In genomic region chrX:19964017-19964710, GRCh38 we compare ENCODE assay signal across 12 cellular contexts. TPM values are rescaled to one million over a fixed set of nuclear protein-coding genes. Genes with fewer than 3 reads are reported as not detected.
DNase-seq lines count a peak whose midpoint lies in the region; ATAC-seq, FAIRE-seq and TF ChIP-seq lines count a peak whose summit lies in the region.
"Had no signal": no experiment of that assay in that cellular context is flagged by ENCODE, and none has a peak within 500 bp of the region (broad histone marks: within the 10 kb centered on the region; RNA-seq: fewer than 3 reads in every experiment).

No MANE protein-coding gene starts in this region.

- no peak overlapping the region for H2AFZ ChIP-seq in astrocyte (ENCODE audit: low read depth, low read length)

- intact Hi-C loops in transverse colon (cut with DNase I; ENCODE audit: low total_unique reads), result no loop called here

- TF ChIP-seq CTCF in astrocyte (IDR thresholded peaks at IDR 0.05; ENCODE audit: insufficient read depth, low read depth, low read length) (no peak), transverse colon (IDR thresholded peaks at IDR 0.05) (no peak)

- in situ Hi-C loops in transverse colon (cut with MboI; ENCODE audit: low pct_ligation_motif_present in 1 of 4, low pct_unique_long_range_greater_than_20kb in 1 of 4, low sequenced_read_pairs in 3 of 4), result no loop called here

- H4K20me1 ChIP-seq in astrocyte (ENCODE audit: insufficient read depth, low read length), result no peaks in the 10 kb centered on the region

- H3K27ac Mint-ChIP-seq in CD4-positive, CD25-positive, alpha-beta regulatory T cell, result no peak overlapping the region
- H3K27ac Mint-ChIP-seq in astrocyte (ENCODE audit: unreplicated experiment), result no peak overlapping the region
- peak overlapping the region in 1 of 8 donors; percentile 8 for H3K27ac Mint-ChIP-seq in CD8-positive, alpha-beta memory T cell

- TF ChIP-seq EP300 in transverse colon (IDR thresholded peaks at IDR 0.05; ENCODE audit: low read depth), result no peak

- H3K4me2 ChIP-seq in astrocyte (ENCODE audit: low read length), result no peak overlapping the region

- ATAC-seq in CD4-positive, CD25-positive, alpha-beta regulatory T cell (ENCODE audit: low read depth in 2 of 2), result peak; percentile 74 to 75
- peak; percentile 74 for ATAC-seq in HG03432 (IDR thresholded peaks at IDR 0.05; ENCODE audit: unreplicated experiment)
- ATAC-seq in HG03175 (IDR thresholded peaks at IDR 0.05; ENCODE audit: unreplicated experiment), result no peak
- ATAC-seq: naive thymus-derived CD8-positive, alpha-beta T cell had no signal

- H3K4me3 Mint-ChIP-seq in CD4-positive, CD25-positive, alpha-beta regulatory T cell, result no peak overlapping the region
- H3K4me3 Mint-ChIP-seq in astrocyte (ENCODE audit: unreplicated experiment), result no peak overlapping the region
- no peak overlapping the region for H3K4me3 Mint-ChIP-seq in CD8-positive, alpha-beta memory T cell
- H3K4me3 Mint-ChIP-seq: naive thymus-derived CD8-positive, alpha-beta T cell had no signal

- POLR2A ChIA-PET in CD8-positive, alpha-beta memory T cell (lab: Charles Lee), result no interaction called here

- peak in 2 of 3 donors; percentile 3 to 59 for DNase-seq in CD4-positive, CD25-positive, alpha-beta regulatory T cell
- DNase-seq in GM19239 (ENCODE audit: insufficient read length, low spot score), result no peak
- no peak for DNase-seq in astrocyte (ENCODE audit: low read depth)
- DNase-seq in CD8-positive, alpha-beta memory T cell, result no peak
- no peak for DNase-seq in retina
- DNase-seq in transverse colon, result no peak
- DNase-seq: head of caudate nucleus; naive thymus-derived CD8-positive, alpha-beta T cell; NCI-H526 treated with DMSO at 0.1 percent for 48 hours had no signal

- no peaks in the 10 kb centered on the region for H3K9me3 Mint-ChIP-seq in CD4-positive, CD25-positive, alpha-beta regulatory T cell
- H3K9me3 Mint-ChIP-seq in astrocyte (ENCODE audit: unreplicated experiment), result no peaks in the 10 kb centered on the region
- H3K9me3 Mint-ChIP-seq in CD8-positive, alpha-beta memory T cell, result no peaks in the 10 kb centered on the region
- H3K9me3 Mint-ChIP-seq: naive thymus-derived CD8-positive, alpha-beta T cell had no signal

- H3K9ac ChIP-seq in astrocyte (ENCODE audit: low read length), result no peak overlapping the region

- H3K4me1 Mint-ChIP-seq in CD4-positive, CD25-positive, alpha-beta regulatory T cell, result peaks cover 0 to 5% (median 2%) of the 10 kb centered on the region in 4 donors
- no peaks in the 10 kb centered on the region for H3K4me1 Mint-ChIP-seq in astrocyte (ENCODE audit: low read depth, unreplicated experiment)
- H3K4me1 Mint-ChIP-seq in CD8-positive, alpha-beta memory T cell, result peaks cover 0 to 16% (median 0%) of the 10 kb centered on the region in 3 donors

- H3K79me2 ChIP-seq in astrocyte (ENCODE audit: insufficient read depth, low read length), result no peaks in the 10 kb centered on the region

- H3K27ac ChIP-seq in CD4-positive, CD25-positive, alpha-beta regulatory T cell (ENCODE audit: insufficient read depth, low read length, poor library complexity, severe bottlenecking), result no peak overlapping the region
- no peak overlapping the region for H3K27ac ChIP-seq in astrocyte (ENCODE audit: low read depth, low read length)
- no peak overlapping the region for H3K27ac ChIP-seq in CD8-positive, alpha-beta memory T cell (ENCODE audit: low read depth, low read length)
- H3K27ac ChIP-seq in transverse colon, result no peak overlapping the region

- FAIRE-seq in GM19239 (lab: Jason Lieb, UNC), result peak; percentile 86
- peak; percentile 87 for FAIRE-seq in astrocyte (lab: Jason Lieb, UNC)
- FAIRE-seq: TTC549 had no signal

- no peaks in the 10 kb centered on the region for H3K27me3 ChIP-seq in CD4-positive, CD25-positive, alpha-beta regulatory T cell (ENCODE audit: control insufficient read depth, insufficient read depth, low read length)
- no peaks in the 10 kb centered on the region for H3K27me3 ChIP-seq in astrocyte (ENCODE audit: insufficient read depth, low read length)
- no peaks in the 10 kb centered on the region for H3K27me3 ChIP-seq in CD8-positive, alpha-beta memory T cell (ENCODE audit: insufficient read depth, low read length, poor library complexity, severe bottlenecking)
- no peaks in the 10 kb centered on the region for H3K27me3 ChIP-seq in transverse colon

- H3K4me3 ChIP-seq in CD4-positive, CD25-positive, alpha-beta regulatory T cell (ENCODE audit: low read depth, low read length), result no peak overlapping the region
- no peak overlapping the region for H3K4me3 ChIP-seq in astrocyte (ENCODE audit: insufficient read depth, low read depth, low read length)
- H3K4me3 ChIP-seq in CD8-positive, alpha-beta memory T cell (ENCODE audit: low read length), result no peak overlapping the region
- H3K4me3 ChIP-seq in transverse colon, result no peak overlapping the region

- CTCF ChIA-PET in CD8-positive, alpha-beta memory T cell (lab: Charles Lee), result no interaction called here

- no peaks in the 10 kb centered on the region for H3K9me3 ChIP-seq in CD4-positive, CD25-positive, alpha-beta regulatory T cell (ENCODE audit: control insufficient read depth in 2 of 2, low read length in 2 of 2)
- no peaks in the 10 kb centered on the region for H3K9me3 ChIP-seq in astrocyte (ENCODE audit: insufficient read depth, low read depth, low read length)
- no peaks in the 10 kb centered on the region for H3K9me3 ChIP-seq in CD8-positive, alpha-beta memory T cell (ENCODE audit: low read length)
- no peaks in the 10 kb centered on the region for H3K9me3 ChIP-seq in transverse colon

- TF ChIP-seq POLR2A in transverse colon (IDR thresholded peaks at IDR 0.05), result no peak

- peaks cover 19% of the 10 kb centered on the region for H3K36me3 ChIP-seq in CD4-positive, CD25-positive, alpha-beta regulatory T cell (ENCODE audit: control insufficient read depth, insufficient read depth, low read length)
- H3K36me3 ChIP-seq in astrocyte (ENCODE audit: insufficient read depth, low read length), result no peaks in the 10 kb centered on the region
- H3K36me3 ChIP-seq in CD8-positive, alpha-beta memory T cell (ENCODE audit: insufficient read depth, low read length), result peaks cover 5% of the 10 kb centered on the region
- H3K36me3 ChIP-seq in transverse colon, result no peaks in the 10 kb centered on the region

- H3K36me3 Mint-ChIP-seq in CD4-positive, CD25-positive, alpha-beta regulatory T cell, result peaks cover 13% of the 10 kb centered on the region
- H3K36me3 Mint-ChIP-seq in astrocyte (ENCODE audit: low read depth, unreplicated experiment), result peaks cover 2% of the 10 kb centered on the region
- peaks cover 12 to 43% (median 14%) of the 10 kb centered on the region in 3 donors for H3K36me3 Mint-ChIP-seq in CD8-positive, alpha-beta memory T cell

- no peaks in the 10 kb centered on the region for H3K27me3 Mint-ChIP-seq in CD4-positive, CD25-positive, alpha-beta regulatory T cell
- H3K27me3 Mint-ChIP-seq in astrocyte (ENCODE audit: low read depth, unreplicated experiment), result no peaks in the 10 kb centered on the region
- H3K27me3 Mint-ChIP-seq in CD8-positive, alpha-beta memory T cell, result peaks cover 0 to 3% of the 10 kb centered on the region in 2 donors
- H3K27me3 Mint-ChIP-seq: naive thymus-derived CD8-positive, alpha-beta T cell had no signal

- WGBS in transverse colon (ENCODE audit: low coverage in 1 of 2), 2 donors, result 62 to 65% methylated on average over 3 to 9 of the region's 9 CpGs

- H3K4me1 ChIP-seq in CD4-positive, CD25-positive, alpha-beta regulatory T cell (ENCODE audit: control insufficient read depth, insufficient read depth, low read length, poor library complexity, severe bottlenecking), result peaks cover 4% of the 10 kb centered on the region
- H3K4me1 ChIP-seq in astrocyte (ENCODE audit: insufficient read depth, low read length) (no peaks in the 10 kb centered on the region), transverse colon (no peaks in the 10 kb centered on the region)
- no peaks in the 10 kb centered on the region for H3K4me1 ChIP-seq in CD8-positive, alpha-beta memory T cell (ENCODE audit: insufficient read depth, low read length)

RNA-seq across cellular contexts. Expression of gene BCLAF3, which starts 26.7 kb away (rescaled TPM):
- 10.2 TPM for total RNA-seq in CD4-positive, CD25-positive, alpha-beta regulatory T cell
- 1 to 10 TPM; 1.7 to 2.1 (median 2.0) TPM for polyA plus RNA-seq in CD4-positive, CD25-positive, alpha-beta regulatory T cell
- total RNA-seq in astrocyte, result 8.3 and 9.9 TPM in 2 replicates
- 1 to 10 TPM; 4.3 to 4.9 TPM for total RNA-seq in CD8-positive, alpha-beta memory T cell
- polyA plus RNA-seq in CD8-positive, alpha-beta memory T cell, result 2.9 TPM
- 10 to 100 TPM; 16.5 to 20.6 (median 18.1) TPM for total RNA-seq in transverse colon

Comparison
In these comparisons a context has a peak if more than half of its experiments do, and no peak if none do; other contexts are left out.
1. DNase-seq: peak in CD4-positive, CD25-positive, alpha-beta regulatory T cell (2 of 3); none in GM19239 (single experiment), astrocyte (single experiment), CD8-positive, alpha-beta memory T cell (0 of 5), retina (single experiment) and transverse colon (single experiment).